In genomic region chr17:60676758-60677307, GRCh38 we compare ENCODE assay signal across 8 cellular contexts. TPM values are rescaled to one million over a fixed set of nuclear protein-coding genes. Genes with fewer than 3 reads are reported as not detected.
DNase-seq lines count a peak whose midpoint lies in the region; ATAC-seq and TF ChIP-seq lines count a peak whose summit lies in the region.

No MANE protein-coding gene starts in this region.

- no peaks in the 10 kb centered on the region for H3K9me3 ChIP-seq in left ventricle myocardium inferior (replicated peaks)
- no peaks in the 10 kb centered on the region for H3K9me3 ChIP-seq in body of pancreas
- no peaks in the 10 kb centered on the region for H3K9me3 ChIP-seq in mesodermal cell (ENCODE audit: control insufficient read depth, low read length)
- H3K9me3 ChIP-seq in vagina: no peaks in the 10 kb centered on the region

- ATAC-seq in Right ventricle myocardium superior (ENCODE audit: poor library complexity) (no peak), body of pancreas (no peak), GM18873 (IDR thresholded peaks at IDR 0.05; ENCODE audit: low FRiP score, unreplicated experiment) (no peak)

- peaks cover 19% of the 10 kb centered on the region for H3K4me1 ChIP-seq in left ventricle myocardium inferior
- H3K4me1 ChIP-seq in body of pancreas: peaks cover 12% of the 10 kb centered on the region
- no peaks in the 10 kb centered on the region for H3K4me1 ChIP-seq in mesodermal cell (ENCODE audit: control insufficient read depth, insufficient read depth, low read length, poor library complexity, severe bottlenecking)
- H3K4me1 ChIP-seq in vagina: peaks cover 15% of the 10 kb centered on the region

- H3K27me3 ChIP-seq in left ventricle myocardium inferior (ENCODE audit: low read depth) (no peaks in the 10 kb centered on the region), body of pancreas (no peaks in the 10 kb centered on the region), vagina (no peaks in the 10 kb centered on the region)

- H3K27ac ChIP-seq in left ventricle myocardium inferior (replicated peaks): peak overlapping the region; percentile 85
- H3K27ac ChIP-seq in body of pancreas: peak overlapping the region in 3 of 4 donors; percentile 59 to 84 (median 76)
- peak overlapping the region; percentile 72 for H3K27ac ChIP-seq in mesodermal cell (ENCODE audit: low read depth, low read length, severe bottlenecking)
- H3K27ac ChIP-seq in vagina: peak overlapping the region; percentile 90

- 25 to 31% methylated on average over 17 of the region's 17 CpGs for WGBS in body of pancreas, 2 donors
- 43 to 54% methylated on average over 11 to 13 of the region's 17 CpGs for WGBS in mesodermal cell (ENCODE audit: insufficient coverage in 2 of 2), 2 experiments

- H3K4me3 ChIP-seq in left ventricle myocardium inferior (peak overlapping the region; percentile 85), body of pancreas (peak overlapping the region; percentile 36 to 76), mesodermal cell (ENCODE audit: extremely low read depth, insufficient read depth, low read length, poor library complexity, severe bottlenecking) (peak overlapping the region; percentile 75), vagina (peak overlapping the region; percentile 73 to 99)

- H3K36me3 ChIP-seq in left ventricle myocardium inferior: peaks cover 8% of the 10 kb centered on the region
- H3K36me3 ChIP-seq in body of pancreas (replicated peaks in 1 of 2; ENCODE audit: insufficient read depth in 1 of 2, low read depth in 2 of 2): no peaks in the 10 kb centered on the region
- no peaks in the 10 kb centered on the region for H3K36me3 ChIP-seq in mesodermal cell (ENCODE audit: control insufficient read depth, insufficient read depth, low read length)
- peaks cover 0 to 3% of the 10 kb centered on the region in 2 donors for H3K36me3 ChIP-seq in vagina

- no peak for DNase-seq in left ventricle myocardium inferior
- no peak for DNase-seq in Right ventricle myocardium superior
- DNase-seq in body of pancreas: peak in 1 of 4 donors; percentile 14
- no peak for DNase-seq in vagina (ENCODE audit: extremely low spot score in 2 of 2)
- no peak for DNase-seq in NCI-H748 (lab: John Stamatoyannopoulos, UW; ENCODE audit: unreplicated experiment)
- no peak for DNase-seq in NCI-H146 (lab: John Stamatoyannopoulos, UW)

- TF ChIP-seq POLR2A in body of pancreas (IDR thresholded peaks at IDR 0.05) (no peak), vagina (IDR thresholded peaks at IDR 0.05) (peak in 1 of 2 donors; percentile 7)

- intact Hi-C loops in left ventricle myocardium inferior (cut with micrococcal nuclease) (no loop called here), Right ventricle myocardium superior (cut with DNase I) (no loop called here), body of pancreas (cut with DNase I) (no loop called here), vagina (cut with DNase I) (no loop called here)

- no peak for TF ChIP-seq CTCF in left ventricle myocardium inferior (IDR thresholded peaks at IDR 0.05; ENCODE audit: borderline replicate concordance)
- no peak for TF ChIP-seq CTCF in body of pancreas (IDR thresholded peaks at IDR 0.05)
- no peak for TF ChIP-seq CTCF in vagina (IDR thresholded peaks at IDR 0.05)

RNA-seq across cellular contexts. Expression of gene BCAS3, which starts 0.8 kb away (rescaled TPM):
- total RNA-seq in left ventricle myocardium inferior (16.5 TPM), Right ventricle myocardium superior (15.6 TPM), body of pancreas (10 to 100 TPM; 44.1 to 71.5 TPM), vagina (33.1 TPM)
- 21.5 TPM for polyA plus RNA-seq in mesodermal cell (2013, experiment 1 of 2)
- 16.5 TPM for polyA plus RNA-seq in mesodermal cell (2013, experiment 2 of 2)
